8 cellular contexts compared by ENCODE assay signal in the genomic region with DNA sequence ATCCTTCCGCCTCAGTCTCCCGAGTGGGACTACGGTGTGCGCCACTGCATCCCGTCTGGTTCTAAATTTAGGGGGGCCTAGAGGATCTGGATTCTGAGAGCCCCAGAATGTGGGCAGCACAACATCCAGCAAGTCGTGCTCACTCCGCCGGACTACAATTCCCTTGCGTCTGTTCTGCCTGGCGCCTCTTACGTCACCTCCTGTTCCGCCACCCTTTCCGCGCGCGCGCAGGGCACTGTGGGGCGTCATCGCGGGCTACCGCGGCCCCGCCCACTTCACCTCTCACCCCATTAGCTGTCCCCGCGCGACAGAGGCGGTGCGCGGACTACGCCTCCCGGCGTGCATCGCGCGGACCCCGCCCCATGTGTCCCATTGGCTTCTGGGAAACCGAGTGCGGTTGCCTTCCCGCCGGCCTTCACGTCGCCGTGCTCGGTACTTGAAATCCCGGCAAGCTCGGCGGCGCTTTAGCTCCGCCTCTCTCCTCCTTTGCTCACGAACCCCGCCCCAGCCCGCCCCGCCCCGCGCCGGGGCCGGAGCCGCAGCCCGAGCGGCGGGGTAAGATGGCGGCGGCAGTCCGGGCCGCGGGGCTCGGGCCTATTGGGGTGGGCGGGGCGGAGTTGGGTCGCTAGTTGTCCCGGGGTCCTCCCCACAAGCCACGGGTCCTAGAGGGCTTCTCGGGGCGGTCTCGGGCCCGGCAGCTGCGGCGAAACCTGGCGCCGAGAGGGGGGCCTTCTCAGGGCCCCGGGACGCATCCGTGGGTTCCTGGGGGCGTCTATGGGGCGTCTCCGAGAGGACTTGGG. TPM values are rescaled to one million over a fixed set of nuclear protein-coding genes. Genes with fewer than 3 reads are reported as not detected.
DNase-seq lines count a peak whose midpoint lies in the region; ATAC-seq and TF ChIP-seq lines count a peak whose summit lies in the region.

A gene with protein sequence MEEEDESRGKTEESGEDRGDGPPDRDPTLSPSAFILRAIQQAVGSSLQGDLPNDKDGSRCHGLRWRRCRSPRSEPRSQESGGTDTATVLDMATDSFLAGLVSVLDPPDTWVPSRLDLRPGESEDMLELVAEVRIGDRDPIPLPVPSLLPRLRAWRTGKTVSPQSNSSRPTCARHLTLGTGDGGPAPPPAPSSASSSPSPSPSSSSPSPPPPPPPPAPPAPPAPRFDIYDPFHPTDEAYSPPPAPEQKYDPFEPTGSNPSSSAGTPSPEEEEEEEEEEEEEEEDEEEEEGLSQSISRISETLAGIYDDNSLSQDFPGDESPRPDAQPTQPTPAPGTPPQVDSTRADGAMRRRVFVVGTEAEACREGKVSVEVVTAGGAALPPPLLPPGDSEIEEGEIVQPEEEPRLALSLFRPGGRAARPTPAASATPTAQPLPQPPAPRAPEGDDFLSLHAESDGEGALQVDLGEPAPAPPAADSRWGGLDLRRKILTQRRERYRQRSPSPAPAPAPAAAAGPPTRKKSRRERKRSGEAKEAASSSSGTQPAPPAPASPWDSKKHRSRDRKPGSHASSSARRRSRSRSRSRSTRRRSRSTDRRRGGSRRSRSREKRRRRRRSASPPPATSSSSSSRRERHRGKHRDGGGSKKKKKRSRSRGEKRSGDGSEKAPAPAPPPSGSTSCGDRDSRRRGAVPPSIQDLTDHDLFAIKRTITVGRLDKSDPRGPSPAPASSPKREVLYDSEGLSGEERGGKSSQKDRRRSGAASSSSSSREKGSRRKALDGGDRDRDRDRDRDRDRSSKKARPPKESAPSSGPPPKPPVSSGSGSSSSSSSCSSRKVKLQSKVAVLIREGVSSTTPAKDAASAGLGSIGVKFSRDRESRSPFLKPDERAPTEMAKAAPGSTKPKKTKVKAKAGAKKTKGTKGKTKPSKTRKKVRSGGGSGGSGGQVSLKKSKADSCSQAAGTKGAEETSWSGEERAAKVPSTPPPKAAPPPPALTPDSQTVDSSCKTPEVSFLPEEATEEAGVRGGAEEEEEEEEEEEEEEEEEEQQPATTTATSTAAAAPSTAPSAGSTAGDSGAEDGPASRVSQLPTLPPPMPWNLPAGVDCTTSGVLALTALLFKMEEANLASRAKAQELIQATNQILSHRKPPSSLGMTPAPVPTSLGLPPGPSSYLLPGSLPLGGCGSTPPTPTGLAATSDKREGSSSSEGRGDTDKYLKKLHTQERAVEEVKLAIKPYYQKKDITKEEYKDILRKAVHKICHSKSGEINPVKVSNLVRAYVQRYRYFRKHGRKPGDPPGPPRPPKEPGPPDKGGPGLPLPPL (plus strand): TSS at position 522 of the 800 bp plus-strand sequence. CDS start 2,818 bp downstream, outside the sequence.

- no peaks in the 10 kb centered on the region for H3K27me3 ChIP-seq in spleen (replicated peaks in 1 of 7)

- WGBS in spleen, 5 donors: 0 to 1% (median 1%) methylated on average over 43 to 86 of the region's 86 CpGs

- H3K9me3 ChIP-seq in spleen: no peaks in the 10 kb centered on the region

- H3K27me3 Mint-ChIP-seq in central memory CD8-positive, alpha-beta T cell: no peaks in the 10 kb centered on the region

- H3K27ac ChIP-seq in spleen: peak within 1 kb of the TSS; percentile 89 to 98 (median 95)

- no peaks in the 10 kb centered on the region for H3K9me3 Mint-ChIP-seq in central memory CD8-positive, alpha-beta T cell

- intact Hi-C loops in spleen (cut with DNase I; ENCODE audit: low total_unique reads): no loop called here

- H3K4me3 Mint-ChIP-seq in central memory CD8-positive, alpha-beta T cell: peak within 1 kb of the TSS; percentile 92

- peaks cover 71% of the 10 kb centered on the region for H3K4me1 Mint-ChIP-seq in central memory CD8-positive, alpha-beta T cell

- H3K36me3 ChIP-seq in spleen: peaks cover 0 to 25% (median 16%) of the 10 kb centered on the region in 6 donors

- peak within 1 kb of the TSS; percentile 96 for H3K27ac Mint-ChIP-seq in central memory CD8-positive, alpha-beta T cell (ENCODE audit: low read depth)

- ATAC-seq in GM19023 (IDR thresholded peaks at IDR 0.05; ENCODE audit: unreplicated experiment) (peak; percentile 52), HG03280 (IDR thresholded peaks at IDR 0.05; ENCODE audit: unreplicated experiment) (peak; percentile 67)
- peak; percentile 58 for ATAC-seq in central memory CD8-positive, alpha-beta T cell (replicated peaks; ENCODE audit: extremely low read depth, poor library complexity, severe bottlenecking)

- DNase-seq in AG08396 (ENCODE audit: low spot score): peak; percentile 98
- peak; percentile 99 to 100 for DNase-seq in NCI-H446 (lab: John Stamatoyannopoulos, UW)
- peak; percentile 99 for DNase-seq in activated CD4-positive, CD25-positive, alpha-beta regulatory T cell treated with anti-CD3 and anti-CD28 coated beads, Interleukin-2, amount 50 U/mL, for 16 hours (ENCODE audit: low read depth, low spot score)
- DNase-seq in central memory CD8-positive, alpha-beta T cell (ENCODE audit: low spot score in 2 of 2): peak; percentile 97 to 100
- peak; percentile 98 for DNase-seq in inferior parietal cortex (ENCODE audit: extremely low spot score)
- peak; percentile 99 for DNase-seq in spleen

- TF ChIP-seq POLR2A in spleen (IDR thresholded peaks at IDR 0.05): peak in 2 of 3 donors; percentile 73 to 78

- H3K4me3 ChIP-seq in spleen: peak within 1 kb of the TSS; percentile 62 to 98 (median 86)

- H3K36me3 Mint-ChIP-seq in central memory CD8-positive, alpha-beta T cell (ENCODE audit: insufficient read depth): peaks cover 30% of the 10 kb centered on the region

- TF ChIP-seq CTCF in spleen (IDR thresholded peaks at IDR 0.05 in 8 of 11, conservative IDR thresholded peaks at IDR 0.05 in 3 of 11): peak in 1 of 11 experiments; percentile 32

- H3K4me1 ChIP-seq in spleen: peaks cover 15 to 79% (median 66%) of the 10 kb centered on the region in 6 donors

RNA-seq across cellular contexts. Expression of the gene that starts here (rescaled TPM):
- total RNA-seq in spleen: 10 to 100 TPM; 21.9 to 66.2 (median 57.0) TPM
- 10 to 100 TPM in 1 of 3 donors, 1 to 10 TPM in 2; 7.5 to 21.3 (median 7.6) TPM for polyA plus RNA-seq in spleen

Comparison
In these comparisons a context has a peak if more than half of its experiments do, and no peak if none do; other contexts are left out.
1. Peak in every context shown above with its lines: DNase-seq, ATAC-seq, H3K4me3 ChIP-seq and H3K27ac ChIP-seq.